In genomic region chr5:142972064-142972463, GRCh38 we compare ENCODE assay signal across 18 cellular contexts.
"Had no signal": no experiment of that assay in that cellular context is flagged by ENCODE, and none has a peak within 500 bp of the region (broad histone marks: within the 10 kb centered on the region; RNA-seq: fewer than 3 reads in every experiment).

No MANE protein-coding gene starts in this region.

- H3K27ac ChIP-seq: body of pancreas, prostate gland, VCaP had no signal

- H3K9me3 ChIP-seq: body of pancreas, prostate gland, right lobe of liver, spleen, upper lobe of left lung had no signal

- DNase-seq: activated naive CD4-positive, alpha-beta T cell treated with anti-CD3 and anti-CD28 coated beads, Interleukin-2, amount 10 ng/mL, durations not matched to agents 7 days and 5 days; activated T-cell treated with anti-CD3 and anti-CD28 coated beads for 4 hours; amniotic stem cell; body of pancreas; erythroblast; hypothalamus; naive thymus-derived CD4-positive, alpha-beta T cell; nucleus accumbens; right lobe of liver; spleen; stimulated activated CD4-positive, alpha-beta T cell treated with anti-CD3 and anti-CD28 coated beads, Interleukin-1b, Interleukin-23, amount 100 ng/mL, for 48 hours; stimulated activated naive B cell treated with anti-CD40 and anti-IgM and Interleukin-4, amounts not matched to agents 10 μg/mL and 1 μg/mL and 100 μg/mL, for 72 hours; T1000; upper lobe of left lung had no signal

- H3K4me1 ChIP-seq: right lobe of liver had no signal

- H3K9me3 Mint-ChIP-seq: activated naive CD4-positive, alpha-beta T cell treated with anti-CD3 and anti-CD28 coated beads, Interleukin-2, amount 10 ng/mL, durations not matched to agents 7 days and 5 days; activated T-helper 2 cell treated with anti-CD3 and anti-CD28 coated beads, Interferon-gamma antibody, Interleukin-2, Interleukin-4, amounts not matched to agents 10 μg/mL and 5 μg/mL and 100 μg/mL, durations not matched to agents 14 hours and 24 hours and 36 hours had no signal

- H3K4me3 Mint-ChIP-seq: activated naive CD4-positive, alpha-beta T cell treated with anti-CD3 and anti-CD28 coated beads, Interleukin-2, amount 10 ng/mL, durations not matched to agents 7 days and 5 days; naive thymus-derived CD4-positive, alpha-beta T cell; stimulated activated naive B cell treated with anti-CD40 and anti-IgM and Interleukin-4, amounts not matched to agents 10 μg/mL and 1 μg/mL and 100 μg/mL, for 72 hours had no signal

- H3K27ac Mint-ChIP-seq: activated naive CD4-positive, alpha-beta T cell treated with anti-CD3 and anti-CD28 coated beads, Interleukin-2, amount 10 ng/mL, durations not matched to agents 7 days and 5 days; activated T-helper 2 cell treated with anti-CD3 and anti-CD28 coated beads, Interferon-gamma antibody, Interleukin-2, Interleukin-4, amounts not matched to agents 10 μg/mL and 5 μg/mL and 100 μg/mL, durations not matched to agents 14 hours and 24 hours and 36 hours; stimulated activated naive B cell treated with anti-CD40 and anti-IgM and Interleukin-4, amounts not matched to agents 10 μg/mL and 1 μg/mL and 100 μg/mL, for 72 hours had no signal

- H3K36me3 Mint-ChIP-seq: activated naive CD4-positive, alpha-beta T cell treated with anti-CD3 and anti-CD28 coated beads, Interleukin-2, amount 10 ng/mL, durations not matched to agents 7 days and 5 days had no signal

- H3K27me3 Mint-ChIP-seq: activated naive CD4-positive, alpha-beta T cell treated with anti-CD3 and anti-CD28 coated beads, Interleukin-2, amount 10 ng/mL, durations not matched to agents 7 days and 5 days; naive thymus-derived CD4-positive, alpha-beta T cell; stimulated activated naive B cell treated with anti-CD40 and anti-IgM and Interleukin-4, amounts not matched to agents 10 μg/mL and 1 μg/mL and 100 μg/mL, for 72 hours had no signal

- H3K27me3 ChIP-seq: body of pancreas, right lobe of liver, spleen, upper lobe of left lung had no signal

- H3K36me3 ChIP-seq: prostate gland, right lobe of liver, spleen, upper lobe of left lung had no signal

- H3K4me3 ChIP-seq: body of pancreas, lung, prostate gland, right lobe of liver, spleen, upper lobe of left lung had no signal

- ATAC-seq: body of pancreas, right lobe of liver had no signal
